Comparison of ENCODE assay signal across 26 cellular contexts in genomic region chr2:118177932-118178331, GRCh38.
DNase-seq lines count a peak whose midpoint lies in the region; ATAC-seq and TF ChIP-seq lines count a peak whose summit lies in the region.
"Had no signal": no experiment of that assay in that cellular context is flagged by ENCODE, and none has a peak within 500 bp of the region (broad histone marks: within the 10 kb centered on the region; RNA-seq: fewer than 3 reads in every experiment).

No MANE protein-coding gene starts in this region.

- no peaks in the 10 kb centered on the region for H3K9me3 Mint-ChIP-seq in activated naive CD8-positive, alpha-beta T cell treated with anti-CD3 and anti-CD28 coated beads, Interleukin-2, amount 50 U/mL, for 24 hours
- H3K9me3 Mint-ChIP-seq in activated naive CD8-positive, alpha-beta T cell treated with anti-CD3 and anti-CD28 coated beads for 36 hours = no peaks in the 10 kb centered on the region
- no peaks in the 10 kb centered on the region for H3K9me3 Mint-ChIP-seq in activated T-helper 2 cell treated with anti-CD3 and anti-CD28 coated beads, Interferon-gamma antibody, Interleukin-2, Interleukin-4, amounts not matched to agents 10 μg/mL and 5 μg/mL and 100 μg/mL, durations not matched to agents 14 hours and 24 hours and 36 hours

- H3K36me3 ChIP-seq in MG63 = no peaks in the 10 kb centered on the region
- H3K36me3 ChIP-seq: heart left ventricle, lower lobe of right lung, right atrium auricular region had no signal

- no peak for TF ChIP-seq POLR2A in GM18505 (IDR thresholded peaks at IDR 0.05; ENCODE audit: borderline replicate concordance, extremely low read depth, insufficient read depth, insufficient read length)

- DNase-seq in activated naive CD8-positive, alpha-beta T cell treated with anti-CD3 and anti-CD28 coated beads, Interleukin-2, amount 50 U/mL, for 24 hours = peak; percentile 10
- DNase-seq in activated naive CD8-positive, alpha-beta T cell treated with anti-CD3 and anti-CD28 coated beads for 36 hours = no peak
- peak; percentile 46 for DNase-seq in MG63
- DNase-seq in activated T-helper 2 cell treated with anti-CD3 and anti-CD28 coated beads, Interferon-gamma antibody, Interleukin-2, Interleukin-4, amounts not matched to agents 10 μg/mL and 5 μg/mL and 100 μg/mL, durations not matched to agents 14 hours and 24 hours and 36 hours (ENCODE audit: low spot score) = no peak
- DNase-seq in stimulated activated naive CD8-positive, alpha-beta T cell treated with anti-CD3 and anti-CD28 coated beads, Interleukin-15, Interleukin-2, amounts not matched to agents 100 U/mL and 50 U/mL, for 24 hours = no peak
- DNase-seq in DMS114 treated with DMSO at 0.1 percent for 48 hours (lab: John Stamatoyannopoulos, UW; ENCODE audit: unreplicated experiment) = no peak
- DNase-seq: activated CD4-positive, alpha-beta T cell treated with anti-CD3 and anti-CD28 coated beads, Interleukin-2, amount 50 U/mL, for 4 hours; activated gamma-delta T cell; Caco-2; DMS79 treated with DMSO at 0.1 percent for 48 hours; erythroblast; GF-D8; GM23248; heart left ventricle; Kasumi-1; kidney; lower lobe of right lung; mucosa of descending colon; NCI-H1105; NCI-H187 treated with DMSO at 0.1 percent for 48 hours; NCI-H524 treated with DMSO at 0.1 percent for 48 hours; SHP77 had no signal

- H3K27ac Mint-ChIP-seq in activated naive CD8-positive, alpha-beta T cell treated with anti-CD3 and anti-CD28 coated beads, Interleukin-2, amount 50 U/mL, for 24 hours = peak overlapping the region; percentile 81
- H3K27ac Mint-ChIP-seq in activated naive CD8-positive, alpha-beta T cell treated with anti-CD3 and anti-CD28 coated beads for 36 hours = no peak overlapping the region
- peak overlapping the region; percentile 96 for H3K27ac Mint-ChIP-seq in activated T-helper 2 cell treated with anti-CD3 and anti-CD28 coated beads, Interferon-gamma antibody, Interleukin-2, Interleukin-4, amounts not matched to agents 10 μg/mL and 5 μg/mL and 100 μg/mL, durations not matched to agents 14 hours and 24 hours and 36 hours

- intact Hi-C loops in activated T-helper 2 cell treated with anti-CD3 and anti-CD28 coated beads, Interferon-gamma antibody, Interleukin-2, Interleukin-4, amounts not matched to agents 10 μg/mL and 5 μg/mL and 100 μg/mL, durations not matched to agents 14 hours and 24 hours and 36 hours (cut with micrococcal nuclease) = loop anchor here (1.0 to 2.0 kb wide), 3 partner anchors 8 to 90 kb away; partner anchors contain the start of gene INSIG2

- H3K4me1 Mint-ChIP-seq in activated naive CD8-positive, alpha-beta T cell treated with anti-CD3 and anti-CD28 coated beads, Interleukin-2, amount 50 U/mL, for 24 hours = peaks cover 27% of the 10 kb centered on the region
- H3K4me1 Mint-ChIP-seq in activated naive CD8-positive, alpha-beta T cell treated with anti-CD3 and anti-CD28 coated beads for 36 hours = peaks cover 11% of the 10 kb centered on the region
- H3K4me1 Mint-ChIP-seq in activated T-helper 2 cell treated with anti-CD3 and anti-CD28 coated beads, Interferon-gamma antibody, Interleukin-2, Interleukin-4, amounts not matched to agents 10 μg/mL and 5 μg/mL and 100 μg/mL, durations not matched to agents 14 hours and 24 hours and 36 hours (ENCODE audit: low read depth) = peaks cover 34% of the 10 kb centered on the region

- H3K4me3 Mint-ChIP-seq in activated naive CD8-positive, alpha-beta T cell treated with anti-CD3 and anti-CD28 coated beads, Interleukin-2, amount 50 U/mL, for 24 hours = no peak overlapping the region
- no peak overlapping the region for H3K4me3 Mint-ChIP-seq in activated naive CD8-positive, alpha-beta T cell treated with anti-CD3 and anti-CD28 coated beads for 36 hours
- no peak overlapping the region for H3K4me3 Mint-ChIP-seq in activated T-helper 2 cell treated with anti-CD3 and anti-CD28 coated beads, Interferon-gamma antibody, Interleukin-2, Interleukin-4, amounts not matched to agents 10 μg/mL and 5 μg/mL and 100 μg/mL, durations not matched to agents 14 hours and 24 hours and 36 hours (ENCODE audit: low read depth)

- no peaks in the 10 kb centered on the region for H3K9me3 ChIP-seq in MG63
- H3K9me3 ChIP-seq: Caco-2, heart left ventricle, lower lobe of right lung, mucosa of descending colon, right atrium auricular region had no signal

- H3K27me3 ChIP-seq in MG63 = no peaks in the 10 kb centered on the region
- H3K27me3 ChIP-seq: right atrium auricular region had no signal

- peaks cover 13% of the 10 kb centered on the region for H3K27me3 Mint-ChIP-seq in activated naive CD8-positive, alpha-beta T cell treated with anti-CD3 and anti-CD28 coated beads, Interleukin-2, amount 50 U/mL, for 24 hours
- H3K27me3 Mint-ChIP-seq in activated naive CD8-positive, alpha-beta T cell treated with anti-CD3 and anti-CD28 coated beads for 36 hours = no peaks in the 10 kb centered on the region
- H3K27me3 Mint-ChIP-seq in activated T-helper 2 cell treated with anti-CD3 and anti-CD28 coated beads, Interferon-gamma antibody, Interleukin-2, Interleukin-4, amounts not matched to agents 10 μg/mL and 5 μg/mL and 100 μg/mL, durations not matched to agents 14 hours and 24 hours and 36 hours (ENCODE audit: low read depth) = no peaks in the 10 kb centered on the region

- ATAC-seq in activated naive CD8-positive, alpha-beta T cell treated with anti-CD3 and anti-CD28 coated beads, Interleukin-2, amount 50 U/mL, for 24 hours = peak; percentile 64
- ATAC-seq in stimulated activated naive CD8-positive, alpha-beta T cell treated with anti-CD3 and anti-CD28 coated beads, Interleukin-15, Interleukin-2, amounts not matched to agents 100 U/mL and 50 U/mL, for 24 hours = peak; percentile 81
- ATAC-seq in GM18505 (IDR thresholded peaks at IDR 0.05; ENCODE audit: unreplicated experiment) (no peak), GM18870 (IDR thresholded peaks at IDR 0.05; ENCODE audit: unreplicated experiment) (no peak)
- ATAC-seq: heart left ventricle, HepG2, mucosa of descending colon had no signal

- no peak overlapping the region for H3K4me3 ChIP-seq in MG63
- H3K4me3 ChIP-seq: GM23248, heart left ventricle, lower lobe of right lung, mucosa of descending colon, right atrium auricular region had no signal

- no peaks in the 10 kb centered on the region for H3K36me3 Mint-ChIP-seq in activated naive CD8-positive, alpha-beta T cell treated with anti-CD3 and anti-CD28 coated beads, Interleukin-2, amount 50 U/mL, for 24 hours (ENCODE audit: low read depth)
- H3K36me3 Mint-ChIP-seq in activated naive CD8-positive, alpha-beta T cell treated with anti-CD3 and anti-CD28 coated beads for 36 hours = no peaks in the 10 kb centered on the region
- H3K36me3 Mint-ChIP-seq in activated T-helper 2 cell treated with anti-CD3 and anti-CD28 coated beads, Interferon-gamma antibody, Interleukin-2, Interleukin-4, amounts not matched to agents 10 μg/mL and 5 μg/mL and 100 μg/mL, durations not matched to agents 14 hours and 24 hours and 36 hours (ENCODE audit: low read depth) = no peaks in the 10 kb centered on the region

Comparison
In these comparisons a context has a peak if more than half of its experiments do, and no peak if none do; other contexts are left out.
1. DNase-seq: peak in activated naive CD8-positive, alpha-beta T cell treated with anti-CD3 and anti-CD28 coated beads, Interleukin-2, amount 50 U/mL, for 24 hours (single experiment) and MG63 (single experiment); none in activated naive CD8-positive, alpha-beta T cell treated with anti-CD3 and anti-CD28 coated beads for 36 hours (single experiment), activated T-helper 2 cell treated with anti-CD3 and anti-CD28 coated beads, Interferon-gamma antibody, Interleukin-2, Interleukin-4, amounts not matched to agents 10 μg/mL and 5 μg/mL and 100 μg/mL, durations not matched to agents 14 hours and 24 hours and 36 hours (single experiment), stimulated activated naive CD8-positive, alpha-beta T cell treated with anti-CD3 and anti-CD28 coated beads, Interleukin-15, Interleukin-2, amounts not matched to agents 100 U/mL and 50 U/mL, for 24 hours (single experiment) and DMS114 treated with DMSO at 0.1 percent for 48 hours (single experiment).
2. ATAC-seq: peak in activated naive CD8-positive, alpha-beta T cell treated with anti-CD3 and anti-CD28 coated beads, Interleukin-2, amount 50 U/mL, for 24 hours (single experiment) and stimulated activated naive CD8-positive, alpha-beta T cell treated with anti-CD3 and anti-CD28 coated beads, Interleukin-15, Interleukin-2, amounts not matched to agents 100 U/mL and 50 U/mL, for 24 hours (single experiment); none in GM18505 (single experiment) and GM18870 (single experiment).